Comparison of ENCODE assay signal across 22 cellular contexts in genomic region chr10:49666054-49666453, GRCh38.
"Had no signal": no experiment of that assay in that cellular context is flagged by ENCODE, and none has a peak within 500 bp of the region (broad histone marks: within the 10 kb centered on the region; RNA-seq: fewer than 3 reads in every experiment).

No MANE protein-coding gene starts in this region.

- FAIRE-seq: endometrium, frontal cortex, kidney had no signal

- ATAC-seq: left lung; naive thymus-derived CD4-positive, alpha-beta T cell; right cardiac atrium; stimulated activated effector memory CD8-positive, alpha-beta T cell treated with anti-CD3 and anti-CD28 coated beads, Interleukin-12 subunit alpha, Interleukin-12 subunit beta, amount 100 ng/mL, for 72 hours had no signal

- DNase-seq: colonic mucosa; dermis blood vessel endothelial cell; effector memory CD4-positive, alpha-beta T cell; erythroblast; hypothalamus; kidney; left lung; mammary epithelial cell; mesendoderm; midbrain; naive thymus-derived CD4-positive, alpha-beta T cell; right cardiac atrium; sigmoid colon; stimulated activated CD4-positive, alpha-beta T cell treated with anti-CD3 and anti-CD28 coated beads, Interleukin-2, amount 100 ng/mL, for 24 hours; stimulated activated CD4-positive, alpha-beta T cell treated with anti-CD3 and anti-CD28 coated beads, Interleukin-4, amount 100 ng/mL, for 24 hours; stimulated activated naive CD4-positive, alpha-beta T cell treated with Interleukin-2 at 50 U/mL for 16 hours; stomach; thyroid gland; trophoblast cell had no signal
